Comparison of ENCODE assay signal across 1 cellular context in the genomic region with DNA sequence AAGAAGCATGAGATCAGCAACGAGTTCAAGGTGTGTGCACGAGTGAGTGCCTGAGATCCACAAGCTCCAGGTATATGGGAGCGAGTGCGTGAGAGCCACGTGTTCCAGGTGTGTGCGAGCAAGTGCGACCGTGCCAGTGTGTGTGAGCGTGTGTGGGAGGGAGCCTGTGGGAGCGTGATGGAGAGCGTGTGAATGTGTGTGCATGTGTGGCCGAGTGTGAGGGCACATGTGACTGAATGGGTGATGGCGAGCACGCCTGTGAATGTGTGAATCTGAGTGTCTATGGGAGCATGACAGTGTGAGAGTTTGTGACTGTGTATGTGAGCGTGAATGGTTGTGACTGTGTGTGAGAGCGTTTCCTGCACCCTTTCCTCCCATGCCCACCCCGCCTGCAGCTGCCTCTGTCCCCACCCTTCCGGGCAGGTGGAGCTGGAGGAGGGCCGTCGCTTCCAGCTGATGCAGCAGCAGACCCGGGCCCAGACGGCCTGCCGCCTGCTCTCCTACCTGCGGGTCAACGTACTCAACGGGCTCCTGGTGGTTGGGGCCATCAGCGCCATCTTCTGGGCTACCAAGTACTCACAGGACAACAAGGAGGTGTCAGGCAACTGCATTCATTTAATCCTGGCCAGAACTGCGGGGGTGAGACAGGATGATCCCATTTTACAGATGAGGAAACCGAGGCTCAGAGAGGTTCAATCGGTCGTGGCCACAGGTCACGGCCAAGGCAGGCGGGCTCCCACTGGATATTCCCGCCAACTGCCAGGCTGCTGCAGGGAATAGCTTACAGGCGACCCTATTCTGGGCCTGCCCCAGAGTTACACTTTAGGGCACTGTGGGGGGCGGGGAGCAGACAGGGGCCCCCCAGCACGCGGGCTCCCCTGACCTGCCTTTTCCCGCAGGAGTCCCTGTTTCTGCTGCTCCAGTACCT.
A peak's percentile ranks its signal among the peaks of the same experiment; 100 is the strongest.
TF ChIP-seq lines count a peak whose summit lies in the region.

No MANE protein-coding gene starts in this region.

TF ChIP-seq in HepG2, 621 proteins besides CTCF, POLR2A, EP300 and RAD21 (continued from another document and continues in another):
- TF ChIP-seq ZNF407 (CRISPR knock-in tag; IDR thresholded peaks at IDR 0.05; ENCODE audit: not compliant biosample characterization) = no peak
- TF ChIP-seq NFATC3 (CRISPR knock-in tag; IDR thresholded peaks at IDR 0.05) = no peak
- no peak for TF ChIP-seq HNRNPH1 (optimal IDR thresholded peaks at IDR 0.05; ENCODE audit: low read depth, low read length)
- TF ChIP-seq, protein P1, sequence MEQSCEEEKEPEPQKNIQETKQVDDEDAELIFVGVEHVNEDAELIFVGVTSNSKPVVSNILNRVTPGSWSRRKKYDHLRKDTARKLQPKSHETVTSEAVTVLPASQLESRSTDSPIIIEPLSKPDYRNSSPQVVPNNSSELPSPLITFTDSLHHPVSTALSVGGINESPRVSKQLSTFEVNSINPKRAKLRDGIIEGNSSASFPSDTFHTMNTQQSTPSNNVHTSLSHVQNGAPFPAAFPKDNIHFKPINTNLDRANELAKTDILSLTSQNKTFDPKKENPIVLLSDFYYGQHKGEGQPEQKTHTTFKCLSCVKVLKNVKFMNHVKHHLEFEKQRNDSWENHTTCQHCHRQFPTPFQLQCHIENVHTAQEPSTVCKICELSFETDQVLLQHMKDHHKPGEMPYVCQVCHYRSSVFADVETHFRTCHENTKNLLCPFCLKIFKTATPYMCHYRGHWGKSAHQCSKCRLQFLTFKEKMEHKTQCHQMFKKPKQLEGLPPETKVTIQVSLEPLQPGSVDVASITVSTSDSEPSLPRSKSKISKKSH (CRISPR knock-in tag; IDR thresholded peaks at IDR 0.05; ENCODE audit: borderline replicate concordance) = no peak
- TF ChIP-seq ZNF12 (CRISPR knock-in tag; IDR thresholded peaks at IDR 0.05) = peak; percentile 89
- no peak for TF ChIP-seq RBFOX2 (IDR thresholded peaks at IDR 0.05; ENCODE audit: low read depth, low read length)
- TF ChIP-seq YEATS2 (CRISPR knock-in tag; IDR thresholded peaks at IDR 0.05; ENCODE audit: borderline replicate concordance) = peak; percentile 72; the same call in 1 of the 2 replicates
- TF ChIP-seq ZNF337 (CRISPR knock-in tag; IDR thresholded peaks at IDR 0.05; ENCODE audit: borderline replicate concordance, low read depth) = no peak
- TF ChIP-seq DNMT1 (CRISPR knock-in tag; IDR thresholded peaks at IDR 0.05) = no peak; the same call in 1 of the 2 replicates
- peak; percentile 64; the same call in 1 of the 2 replicates for TF ChIP-seq SMAD3 (CRISPR knock-in tag; IDR thresholded peaks at IDR 0.05)
- TF ChIP-seq, protein P2, sequence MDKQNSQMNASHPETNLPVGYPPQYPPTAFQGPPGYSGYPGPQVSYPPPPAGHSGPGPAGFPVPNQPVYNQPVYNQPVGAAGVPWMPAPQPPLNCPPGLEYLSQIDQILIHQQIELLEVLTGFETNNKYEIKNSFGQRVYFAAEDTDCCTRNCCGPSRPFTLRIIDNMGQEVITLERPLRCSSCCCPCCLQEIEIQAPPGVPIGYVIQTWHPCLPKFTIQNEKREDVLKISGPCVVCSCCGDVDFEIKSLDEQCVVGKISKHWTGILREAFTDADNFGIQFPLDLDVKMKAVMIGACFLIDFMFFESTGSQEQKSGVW (CRISPR knock-in tag; IDR thresholded peaks at IDR 0.05; ENCODE audit: borderline replicate concordance) = no peak
- peak; percentile 44; the same call in 1 of the 2 replicates for TF ChIP-seq FOSL2 (CRISPR knock-in tag; IDR thresholded peaks at IDR 0.05)
- TF ChIP-seq BRD4 (CRISPR knock-in tag; IDR thresholded peaks at IDR 0.05) = no peak
- TF ChIP-seq ZNF260 (CRISPR knock-in tag; IDR thresholded peaks at IDR 0.05; ENCODE audit: borderline replicate concordance, low read depth) = no peak
- TF ChIP-seq, protein P3, sequence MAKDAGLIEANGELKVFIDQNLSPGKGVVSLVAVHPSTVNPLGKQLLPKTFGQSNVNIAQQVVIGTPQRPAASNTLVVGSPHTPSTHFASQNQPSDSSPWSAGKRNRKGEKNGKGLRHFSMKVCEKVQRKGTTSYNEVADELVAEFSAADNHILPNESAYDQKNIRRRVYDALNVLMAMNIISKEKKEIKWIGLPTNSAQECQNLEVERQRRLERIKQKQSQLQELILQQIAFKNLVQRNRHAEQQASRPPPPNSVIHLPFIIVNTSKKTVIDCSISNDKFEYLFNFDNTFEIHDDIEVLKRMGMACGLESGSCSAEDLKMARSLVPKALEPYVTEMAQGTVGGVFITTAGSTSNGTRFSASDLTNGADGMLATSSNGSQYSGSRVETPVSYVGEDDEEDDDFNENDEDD (CRISPR knock-in tag; IDR thresholded peaks at IDR 0.05; ENCODE audit: borderline replicate concordance) = peak; percentile 49; the same call in 1 of the 2 replicates
- no peak for TF ChIP-seq ZFYVE20 (CRISPR knock-in tag; IDR thresholded peaks at IDR 0.05; ENCODE audit: borderline replicate concordance, low read depth)
- peak; percentile 43; the same call in 1 of the 2 replicates for TF ChIP-seq KAT8 (CRISPR knock-in tag; IDR thresholded peaks at IDR 0.05)
- peak; percentile 35; the same call in 1 of the 2 replicates for TF ChIP-seq HOXA3 (CRISPR knock-in tag; IDR thresholded peaks at IDR 0.05)
- TF ChIP-seq PHF5A (CRISPR knock-in tag; IDR thresholded peaks at IDR 0.05; ENCODE audit: low read depth, unreplicated experiment) = peak; percentile 73
- TF ChIP-seq, protein P4, sequence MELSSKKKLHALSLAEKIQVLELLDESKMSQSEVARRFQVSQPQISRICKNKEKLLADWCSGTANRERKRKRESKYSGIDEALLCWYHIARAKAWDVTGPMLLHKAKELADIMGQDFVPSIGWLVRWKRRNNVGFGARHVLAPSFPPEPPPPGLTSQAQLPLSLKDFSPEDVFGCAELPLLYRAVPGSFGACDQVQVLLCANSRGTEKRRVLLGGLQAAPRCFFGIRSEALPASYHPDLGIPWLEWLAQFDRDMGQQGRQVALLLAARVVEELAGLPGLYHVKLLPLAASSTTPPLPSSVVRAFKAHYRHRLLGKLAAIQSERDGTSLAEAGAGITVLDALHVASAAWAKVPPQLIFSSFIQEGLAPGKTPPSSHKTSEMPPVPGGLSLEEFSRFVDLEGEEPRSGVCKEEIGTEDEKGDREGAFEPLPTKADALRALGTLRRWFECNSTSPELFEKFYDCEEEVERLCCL (CRISPR knock-in tag; IDR thresholded peaks at IDR 0.05; ENCODE audit: borderline replicate concordance) = no peak
- TF ChIP-seq FOXO4 (CRISPR knock-in tag; conservative IDR thresholded peaks at IDR 0.05) = no peak
- peak; percentile 62 for TF ChIP-seq NFKB2 (CRISPR knock-in tag; IDR thresholded peaks at IDR 0.05; ENCODE audit: borderline replicate concordance)
- TF ChIP-seq ZNF10 (CRISPR knock-in tag; IDR thresholded peaks at IDR 0.05; ENCODE audit: borderline replicate concordance, low read depth) = no peak
- TF ChIP-seq FOXP4 (CRISPR knock-in tag; IDR thresholded peaks at IDR 0.05) = peak; percentile 61
- no peak for TF ChIP-seq POLR2G (IDR thresholded peaks at IDR 0.05; ENCODE audit: low read depth, low read length)
- no peak for TF ChIP-seq ZNF558 (CRISPR knock-in tag; IDR thresholded peaks at IDR 0.05; ENCODE audit: borderline replicate concordance)
